8 cellular contexts compared by ENCODE assay signal in genomic region chr1:60010690-60011089, GRCh38.
"Had no signal": no experiment of that assay in that cellular context is flagged by ENCODE, and none has a peak within 500 bp of the region (broad histone marks: within the 10 kb centered on the region; RNA-seq: fewer than 3 reads in every experiment).

No MANE protein-coding gene starts in this region.

- H3K4me3 ChIP-seq: GM12878 had no signal

- FAIRE-seq: G401.6, GM12878, GM12891, GM12892, GM18507, GM19239 had no signal

- DNase-seq: GDM1, GF-D8 had no signal
